In the genomic region with DNA sequence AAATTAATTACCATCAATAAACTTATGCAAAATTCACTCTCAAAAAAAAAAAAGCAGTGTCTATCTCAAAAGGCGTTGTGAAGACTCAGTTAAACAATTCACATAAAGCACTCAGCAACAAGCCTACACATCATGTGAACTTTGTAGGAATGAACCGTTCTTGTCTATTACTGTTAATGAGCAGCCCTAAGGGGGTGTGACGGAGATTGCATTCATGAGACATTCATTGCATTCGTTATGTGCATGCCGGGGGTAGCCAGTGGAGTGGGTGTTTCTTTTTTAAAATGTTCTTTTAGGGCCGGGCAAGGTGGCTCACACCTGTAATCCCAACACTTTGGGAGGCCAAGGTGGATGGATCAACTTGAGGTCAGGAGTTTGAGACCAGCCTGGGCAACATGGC, we compare ENCODE assay signal across 39 cellular contexts.
"Had no signal": no experiment of that assay in that cellular context is flagged by ENCODE, and none has a peak within 500 bp of the region (broad histone marks: within the 10 kb centered on the region; RNA-seq: fewer than 3 reads in every experiment).

No MANE protein-coding gene starts in this region.

- H3K36me3 ChIP-seq: Peyer's patch, SJSA1 had no signal

- H3K36me3 Mint-ChIP-seq: activated naive CD8-positive, alpha-beta T cell treated with anti-CD3 and anti-CD28 coated beads for 36 hours; T-cell had no signal

- H3K9ac ChIP-seq: SK-N-SH had no signal

- H3K27ac ChIP-seq: brain microvascular endothelial cell, Peyer's patch, SJSA1, VCaP had no signal

- H3K4me3 ChIP-seq: Peyer's patch, SJSA1 had no signal

- H3K4me3 Mint-ChIP-seq: activated CD4-positive, alpha-beta T cell treated with anti-CD3 and anti-CD28 coated beads, Interleukin-2, amount 10 ng/mL, durations not matched to agents 24 days and 14 days; activated CD8-positive, alpha-beta T cell treated with anti-CD3 and anti-CD28 coated beads for 36 hours; activated naive CD8-positive, alpha-beta T cell treated with anti-CD3 and anti-CD28 coated beads for 36 hours; activated T-cell treated with anti-CD3 and anti-CD28 coated beads, Interleukin-2, amount 50 U/mL, for 72 hours; activated T-helper 17 cell treated with anti-CD3 and anti-CD28 coated beads, Interleukin-2, amount 50 U/mL, for 72 hours; central memory CD8-positive, alpha-beta T cell; T-cell had no signal

- ATAC-seq: activated CD8-positive, alpha-beta T cell treated with anti-CD3 and anti-CD28 coated beads for 36 hours; activated T-cell treated with anti-CD3 and anti-CD28 coated beads, Interleukin-2, amount 50 U/mL, for 72 hours; activated T-helper 17 cell treated with anti-CD3 and anti-CD28 coated beads, Interleukin-2, amount 50 U/mL, for 72 hours; PC-3; T-cell had no signal

- H3K4me1 ChIP-seq: Peyer's patch had no signal

- DNase-seq: activated CD4-positive, alpha-beta T cell treated with anti-CD3 and anti-CD28 coated beads for 1 hour; activated CD4-positive, alpha-beta T cell treated with anti-CD3 and anti-CD28 coated beads, Interleukin-2, amount 10 ng/mL, durations not matched to agents 24 days and 14 days; activated CD4-positive, alpha-beta T cell treated with anti-CD3 and anti-CD28 coated beads, Interleukin-2, amount 50 U/mL, for 4 hours; activated CD4-positive, CD25-positive, alpha-beta regulatory T cell; activated CD8-positive, alpha-beta T cell treated with anti-CD3 and anti-CD28 coated beads for 36 hours; activated effector memory CD4-positive, alpha-beta T cell treated with anti-CD3 and anti-CD28 coated beads, Interleukin-2, amount 50 U/mL, for 16 hours; activated naive CD4-positive, alpha-beta T cell; activated naive CD4-positive, alpha-beta T cell treated with anti-CD3 and anti-CD28 coated beads, Interleukin-2, amount 50 U/mL, for 16 hours; activated naive CD8-positive, alpha-beta T cell treated with anti-CD3 and anti-CD28 coated beads for 36 hours; activated T-cell treated with anti-CD3 and anti-CD28 coated beads, Interleukin-2, amount 50 U/mL, for 1 hour; activated T-cell treated with anti-CD3 and anti-CD28 coated beads, Interleukin-2, amount 50 U/mL, for 72 hours; amniotic stem cell; aorta; brain microvascular endothelial cell; KG1; MM.1S; MV-4-11; NCI-H1092; NCI-H1436 treated with DMSO at 0.1 percent for 48 hours; NCI-H1694 treated with DMSO at 0.1 percent for 48 hours; NCI-H2029 treated with DMSO at 0.1 percent for 48 hours; NCI-H2107; NCI-H2171; NCI-H510A; NCI-H526; NCI-H748 treated with DMSO at 0.1 percent for 48 hours; NK-92 treated with Interleukin-12 subunit alpha and Interleukin-12 subunit beta, amount 100 ng/mL, for 24 hours; PC-3; Peyer's patch; RPMI8226; SHP77 treated with DMSO at 0.1 percent for 48 hours; SK-N-SH; T-cell; T-helper 2 cell; T-helper 9 cell had no signal

- H3K27ac Mint-ChIP-seq: activated CD4-positive, alpha-beta T cell treated with anti-CD3 and anti-CD28 coated beads, Interleukin-2, amount 10 ng/mL, durations not matched to agents 24 days and 14 days; activated CD8-positive, alpha-beta T cell treated with anti-CD3 and anti-CD28 coated beads for 36 hours; activated naive CD8-positive, alpha-beta T cell treated with anti-CD3 and anti-CD28 coated beads for 36 hours; activated T-cell treated with anti-CD3 and anti-CD28 coated beads, Interleukin-2, amount 50 U/mL, for 72 hours; activated T-helper 17 cell treated with anti-CD3 and anti-CD28 coated beads, Interleukin-2, amount 50 U/mL, for 72 hours; T-cell had no signal

- H3K4me2 ChIP-seq: SK-N-SH had no signal

- H3K27me3 ChIP-seq: brain microvascular endothelial cell, Peyer's patch, SJSA1 had no signal

- H3K9me3 ChIP-seq: Peyer's patch, SJSA1, SK-N-SH had no signal

- H3K9me3 Mint-ChIP-seq: activated CD4-positive, alpha-beta T cell treated with anti-CD3 and anti-CD28 coated beads, Interleukin-2, amount 10 ng/mL, durations not matched to agents 24 days and 14 days; activated CD8-positive, alpha-beta T cell treated with anti-CD3 and anti-CD28 coated beads for 36 hours; activated naive CD8-positive, alpha-beta T cell treated with anti-CD3 and anti-CD28 coated beads for 36 hours; activated T-cell treated with anti-CD3 and anti-CD28 coated beads, Interleukin-2, amount 50 U/mL, for 72 hours; activated T-helper 17 cell treated with anti-CD3 and anti-CD28 coated beads, Interleukin-2, amount 50 U/mL, for 72 hours; central memory CD8-positive, alpha-beta T cell; T-cell had no signal
